In genomic region chr1:62318320-62318755, GRCh38 we compare ENCODE assay signal across 14 cellular contexts. TPM values are rescaled to one million over a fixed set of nuclear protein-coding genes. Genes with fewer than 3 reads are reported as not detected.
DNase-seq lines count a peak whose midpoint lies in the region; ATAC-seq and TF ChIP-seq lines count a peak whose summit lies in the region.
"Had no signal": no experiment of that assay in that cellular context is flagged by ENCODE, and none has a peak within 500 bp of the region (broad histone marks: within the 10 kb centered on the region; RNA-seq: fewer than 3 reads in every experiment).

No MANE protein-coding gene starts in this region.

- intact Hi-C loops in cardiac septum (cut with DNase I) = no loop called here

- peaks cover 44% of the 10 kb centered on the region for H3K79me1 ChIP-seq in trophoblast cell (ENCODE audit: low read length)

- DNase-seq in cardiac muscle cell (ENCODE audit: low read depth in 1 of 2, low spot score in 1 of 2) (no peak), cardiac septum (ENCODE audit: low spot score) (no peak), trophoblast cell (peak in 1 of 2 donors; percentile 54), amygdala (lab: John Stamatoyannopoulos, UW) (no peak), Ammon's horn (ENCODE audit: low spot score) (no peak)
- DNase-seq in effector CD4-positive, alpha-beta T cell = no peak
- DNase-seq: activated CD8-positive, alpha-beta T cell treated with anti-CD3 and anti-CD28 coated beads, Interleukin-2, amount 10 ng/mL, durations not matched to agents 7 days and 5 days; activated naive CD4-positive, alpha-beta T cell treated with anti-CD3 and anti-CD28 coated beads, Interleukin-2, amount 50 U/mL, for 16 hours; DMS79 treated with DMSO at 0.1 percent for 48 hours had no signal

- peak overlapping the region; percentile 86 for H2BK12ac ChIP-seq in trophoblast cell (ENCODE audit: low read length)

- H4K91ac ChIP-seq in trophoblast cell (ENCODE audit: low read depth, low read length) = peak overlapping the region; percentile 96

- TF ChIP-seq CTCF in cardiac muscle cell (IDR thresholded peaks at IDR 0.05; ENCODE audit: low read depth, low read length) = no peak

- no peak overlapping the region for H3K27ac ChIP-seq in cardiac muscle cell
- no peak overlapping the region for H3K27ac ChIP-seq in iPS-18a (ENCODE audit: low read length)
- peak overlapping the region; percentile 71 for H3K27ac ChIP-seq in trophoblast cell (ENCODE audit: low read depth, low read length)

- H3K9ac ChIP-seq in iPS-18a (ENCODE audit: low read length) (no peak overlapping the region), trophoblast cell (ENCODE audit: low read length) (peak overlapping the region; percentile 88)

- H3K4me3 ChIP-seq in cardiac muscle cell (peak overlapping the region; percentile 47), iPS-18a (ENCODE audit: low read length) (peak overlapping the region; percentile 71), trophoblast cell (ENCODE audit: low read depth, low read length) (peak overlapping the region; percentile 88)

- H3K18ac ChIP-seq in trophoblast cell (ENCODE audit: low read length) = peak overlapping the region; percentile 95

- WGBS in trophoblast cell (ENCODE audit: extremely low coverage, insufficient coverage, insufficient read length) = no CpG with 5 or more reads among the region's 27 CpGs

- H3K79me2 ChIP-seq in trophoblast cell (ENCODE audit: control insufficient read depth, insufficient read depth, low read length, poor library complexity) = peaks cover 34% of the 10 kb centered on the region

- H4K8ac ChIP-seq in trophoblast cell (ENCODE audit: low read depth, low read length) = peak overlapping the region; percentile 63

- peak overlapping the region; percentile 17 for H4K12ac ChIP-seq in trophoblast cell (ENCODE audit: low read depth, low read length)

- no peak for ATAC-seq in HG03135 (IDR thresholded peaks at IDR 0.05; ENCODE audit: unreplicated experiment)

- peak overlapping the region; percentile 68 for H2AFZ ChIP-seq in trophoblast cell (ENCODE audit: insufficient read depth, low read length, poor library complexity)

- peak overlapping the region; percentile 70 for H2BK120ac ChIP-seq in trophoblast cell (ENCODE audit: insufficient read depth, low read length, poor library complexity)

- H3K36me3 ChIP-seq in cardiac muscle cell = no peaks in the 10 kb centered on the region
- H3K36me3 ChIP-seq in iPS-18a (ENCODE audit: control insufficient read depth, low read depth, low read length) = no peaks in the 10 kb centered on the region
- peaks cover 2 to 6% of the 10 kb centered on the region in 2 experiments for H3K36me3 ChIP-seq in trophoblast cell (ENCODE audit: control insufficient read depth in 1 of 2, insufficient read depth in 2 of 2, low read length in 2 of 2)

- no peaks in the 10 kb centered on the region for H3K4me1 ChIP-seq in cardiac muscle cell (ENCODE audit: low read depth)
- H3K4me1 ChIP-seq in iPS-18a (ENCODE audit: control insufficient read depth, low read depth, low read length) = no peaks in the 10 kb centered on the region
- H3K4me1 ChIP-seq in trophoblast cell (ENCODE audit: control insufficient read depth in 1 of 2, insufficient read depth in 2 of 2, low read length in 2 of 2) = peaks cover 32 to 45% of the 10 kb centered on the region in 2 experiments

- H3K4ac ChIP-seq in trophoblast cell (ENCODE audit: low read depth, low read length) = peak overlapping the region; percentile 92

- H3K4me2 ChIP-seq in trophoblast cell (ENCODE audit: low read length) = peak overlapping the region; percentile 84

- H2BK5ac ChIP-seq in trophoblast cell (ENCODE audit: low read depth, low read length, poor library complexity) = peak overlapping the region; percentile 92

- no peak overlapping the region for H3K23ac ChIP-seq in trophoblast cell (ENCODE audit: low read length)

- H2AK5ac ChIP-seq in trophoblast cell (ENCODE audit: low read length) = peak overlapping the region; percentile 51

- peak overlapping the region; percentile 90 for H3K14ac ChIP-seq in trophoblast cell (ENCODE audit: low read length)

- H3K9me3 ChIP-seq in cardiac muscle cell (ENCODE audit: low read depth) (no peaks in the 10 kb centered on the region), iPS-18a (ENCODE audit: control insufficient read depth, low read depth, low read length) (no peaks in the 10 kb centered on the region), trophoblast cell (ENCODE audit: insufficient read depth, low read depth, low read length) (no peaks in the 10 kb centered on the region)

- peaks cover 48% of the 10 kb centered on the region for H3K27me3 ChIP-seq in cardiac muscle cell
- H3K27me3 ChIP-seq in iPS-18a (ENCODE audit: control insufficient read depth, insufficient read depth, low read length) = peaks cover 63% of the 10 kb centered on the region
- no peaks in the 10 kb centered on the region for H3K27me3 ChIP-seq in trophoblast cell (ENCODE audit: insufficient read depth, low read length)

RNA-seq across cellular contexts. Expression of gene KANK4, which starts 0.9 kb away (rescaled TPM):
- total RNA-seq in cardiac muscle cell = 0.81 and 4.0 TPM in 2 replicates
- polyA plus RNA-seq in cardiac muscle cell = 0.65 and 2.8 TPM in 2 replicates
- total RNA-seq in cardiac septum = 0.16 TPM
- 41.0 and 46.4 TPM in 2 replicates for polyA plus RNA-seq in trophoblast cell (2013)
- total RNA-seq: activated CD8-positive, alpha-beta T cell treated with anti-CD3 and anti-CD28 coated beads, Interleukin-2, amount 10 ng/mL, durations not matched to agents 7 days and 5 days; HT1080; T-helper 1 cell treated with Interleukin-12 subunit alpha and Interleukin-12 subunit beta and Interleukin-4 antibody, amounts not matched to agents 30 ng/mL and 1 ng/mL, for 36 hours had no signal
- polyA plus RNA-seq: AG04450 had no signal
